ENCODE assay signal across 11 cellular contexts in genomic region chr16:23491490-23492391, GRCh38. TPM values are rescaled to one million over a fixed set of nuclear protein-coding genes. Genes with fewer than 3 reads are reported as not detected.
DNase-seq lines count a peak whose midpoint lies in the region; ATAC-seq and TF ChIP-seq lines count a peak whose summit lies in the region.
"Had no signal": no experiment of that assay in that cellular context is flagged by ENCODE, and none has a peak within 500 bp of the region (broad histone marks: within the 10 kb centered on the region; RNA-seq: fewer than 3 reads in every experiment).

No MANE protein-coding gene starts in this region.

- H3K27ac Mint-ChIP-seq in Calu3 (ENCODE audit: unreplicated experiment) = peak overlapping the region; percentile 60
- H3K27ac Mint-ChIP-seq in endodermal cell = peak overlapping the region; percentile 70
- H3K27ac Mint-ChIP-seq: nephron had no signal

- no TSS peak for BruUV-seq in Calu3 (replicated peaks; lab: Mats Ljungman, UMichigan)

- H3K79me1 ChIP-seq in trophoblast cell (ENCODE audit: low read length) = no peaks in the 10 kb centered on the region

- H3K36me3 Mint-ChIP-seq in Calu3 (ENCODE audit: insufficient read depth, unreplicated experiment) (peaks cover 48% of the 10 kb centered on the region), endodermal cell (ENCODE audit: low read depth) (peaks cover 75% of the 10 kb centered on the region)

- no peak for TF ChIP-seq CTCF in Calu3 (IDR thresholded peaks at IDR 0.05; ENCODE audit: unreplicated experiment)
- TF ChIP-seq CTCF in endodermal cell (conservative IDR thresholded peaks at IDR 0.05) = no peak
- TF ChIP-seq CTCF in BE2C (IDR thresholded peaks at IDR 0.05; ENCODE audit: low read depth, low read length) = no peak

- no peak overlapping the region for H2BK120ac ChIP-seq in trophoblast cell (ENCODE audit: insufficient read depth, low read length, poor library complexity)

- H3K9me3 ChIP-seq in endodermal cell (ENCODE audit: control insufficient read depth, low read length) (no peaks in the 10 kb centered on the region), trophoblast cell (ENCODE audit: insufficient read depth, low read depth, low read length) (peaks cover 2% of the 10 kb centered on the region), BE2C (no peaks in the 10 kb centered on the region)
- H3K9me3 ChIP-seq: Caco-2, esophagus muscularis mucosa had no signal

- H3K14ac ChIP-seq in trophoblast cell (ENCODE audit: low read length) = no peak overlapping the region

- H3K4ac ChIP-seq in trophoblast cell (ENCODE audit: low read depth, low read length) = no peak overlapping the region

- H2AK5ac ChIP-seq in trophoblast cell (ENCODE audit: low read length) = no peak overlapping the region

- H3K4me3 ChIP-seq in endodermal cell (ENCODE audit: low read length) (no peak overlapping the region), trophoblast cell (ENCODE audit: low read depth, low read length) (no peak overlapping the region), BE2C (ENCODE audit: low read depth, low read length) (no peak overlapping the region)
- H3K4me3 ChIP-seq: esophagus muscularis mucosa had no signal

- H3K9ac ChIP-seq in endodermal cell (ENCODE audit: extremely low read depth, low read length, poor library complexity, severe bottlenecking) = no peak overlapping the region
- no peak overlapping the region for H3K9ac ChIP-seq in trophoblast cell (ENCODE audit: low read length)

- ATAC-seq in HG02884 (IDR thresholded peaks at IDR 0.05; ENCODE audit: unreplicated experiment) (no peak), HG02588 (IDR thresholded peaks at IDR 0.05; ENCODE audit: unreplicated experiment) (no peak)

- H2BK5ac ChIP-seq in trophoblast cell (ENCODE audit: low read depth, low read length, poor library complexity) = no peak overlapping the region

- H3K4me3 Mint-ChIP-seq in Calu3 (ENCODE audit: low read depth, unreplicated experiment) = no peak overlapping the region
- H3K4me3 Mint-ChIP-seq in endodermal cell = no peak overlapping the region
- H3K4me3 Mint-ChIP-seq: nephron had no signal

- H3K27ac ChIP-seq in endodermal cell (ENCODE audit: low read depth, low read length) = no peak overlapping the region
- H3K27ac ChIP-seq in trophoblast cell (ENCODE audit: low read depth, low read length) = peak overlapping the region; percentile 3
- H3K27ac ChIP-seq: esophagus muscularis mucosa had no signal

- WGBS in endodermal cell (ENCODE audit: insufficient coverage in 1 of 2, insufficient read length in 1 of 2), 2 experiments = 92 to 99% methylated on average over 9 to 13 of the region's 14 CpGs
- no CpG with 5 or more reads among the region's 14 CpGs for WGBS in trophoblast cell (ENCODE audit: extremely low coverage, insufficient coverage, insufficient read length)

- peaks cover 91% of the 10 kb centered on the region for H3K36me3 ChIP-seq in endodermal cell (ENCODE audit: control insufficient read depth, insufficient read depth, low read length)
- peaks cover 46 to 56% of the 10 kb centered on the region in 2 experiments for H3K36me3 ChIP-seq in trophoblast cell (ENCODE audit: control insufficient read depth in 1 of 2, insufficient read depth in 2 of 2, low read length in 2 of 2)
- peaks cover 84% of the 10 kb centered on the region for H3K36me3 ChIP-seq in BE2C

- no peak overlapping the region for H3K23ac ChIP-seq in trophoblast cell (ENCODE audit: low read length)

- H3K4me1 ChIP-seq in endodermal cell (ENCODE audit: control insufficient read depth, insufficient read depth, low read length) (no peaks in the 10 kb centered on the region), trophoblast cell (ENCODE audit: control insufficient read depth in 1 of 2, insufficient read depth in 2 of 2, low read length in 2 of 2) (peaks cover 5% of the 10 kb centered on the region in 2 experiments), BE2C (no peaks in the 10 kb centered on the region)

- no peak overlapping the region for H2BK12ac ChIP-seq in trophoblast cell (ENCODE audit: low read length)

- H3K4me1 Mint-ChIP-seq in Calu3 (ENCODE audit: low read depth, unreplicated experiment) (peaks cover 15% of the 10 kb centered on the region), endodermal cell (no peaks in the 10 kb centered on the region)
- H3K4me1 Mint-ChIP-seq: nephron had no signal

- no peak overlapping the region for H3K4me2 ChIP-seq in trophoblast cell (ENCODE audit: low read length)

- no peaks in the 10 kb centered on the region for H3K79me2 ChIP-seq in trophoblast cell (ENCODE audit: control insufficient read depth, insufficient read depth, low read length, poor library complexity)

- no peak overlapping the region for H3K18ac ChIP-seq in trophoblast cell (ENCODE audit: low read length)

- H3K9me3 Mint-ChIP-seq in Calu3 (ENCODE audit: low read depth, unreplicated experiment) (no peaks in the 10 kb centered on the region), endodermal cell (no peaks in the 10 kb centered on the region)
- H3K9me3 Mint-ChIP-seq: nephron had no signal

- H4K91ac ChIP-seq in trophoblast cell (ENCODE audit: low read depth, low read length) = peak overlapping the region; percentile 26

- CTCF ChIA-PET in Calu3 (lab: Charles Lee) = interaction anchor here (0.6 to 1.1 kb wide), 3 partner anchors 14 to 105 kb away, joined by 3 to 5 read pairs (median 3); partner anchors contain the start of gene NDUFAB1

- H3K27me3 Mint-ChIP-seq in Calu3 (ENCODE audit: unreplicated experiment) (no peaks in the 10 kb centered on the region), endodermal cell (ENCODE audit: insufficient read depth) (no peaks in the 10 kb centered on the region)

- H4K12ac ChIP-seq in trophoblast cell (ENCODE audit: low read depth, low read length) = no peak overlapping the region

- DNase-seq in Calu3 (no peak), LHCN-M2 (ENCODE audit: low read depth) (peak; percentile 8), endodermal cell (no peak), trophoblast cell (peak; percentile 12 to 56), NCI-H774 (lab: John Stamatoyannopoulos, UW) (no peak), BE2C (no peak)
- DNase-seq: Caco-2 had no signal

- H2AFZ ChIP-seq in trophoblast cell (ENCODE audit: insufficient read depth, low read length, poor library complexity) = no peak overlapping the region

- no peak overlapping the region for H4K8ac ChIP-seq in trophoblast cell (ENCODE audit: low read depth, low read length)

- intact Hi-C loops in Calu3 (cut with micrococcal nuclease; ENCODE audit: unreplicated experiment) = no loop called here

- H3K27me3 ChIP-seq in endodermal cell (ENCODE audit: control insufficient read depth, insufficient read depth, low read length, poor library complexity, severe bottlenecking) = no peaks in the 10 kb centered on the region
- H3K27me3 ChIP-seq in trophoblast cell (ENCODE audit: insufficient read depth, low read length) = no peaks in the 10 kb centered on the region
- H3K27me3 ChIP-seq in BE2C = no peaks in the 10 kb centered on the region
- H3K27me3 ChIP-seq: esophagus muscularis mucosa had no signal

RNA-seq across cellular contexts. Expression of gene GGA2, which starts 18.6 kb away (rescaled TPM):
- 81.6 and 90.4 TPM in 2 replicates for total RNA-seq in Calu3 (2022)
- total RNA-seq in LHCN-M2 (2014; rRNA removed) = 32.1 and 34.2 TPM in 2 replicates
- 25.0 TPM for polyA plus RNA-seq in LHCN-M2 (2012)
- total RNA-seq in endodermal cell = 100 to 1,000 TPM in 1 of 2 donors, 10 to 100 TPM in 1; 99.4 to 116 TPM
- 72.5 TPM for polyA plus RNA-seq in endodermal cell (2013, experiment 1 of 2)
- polyA plus RNA-seq in endodermal cell (2013, experiment 2 of 2) = 57.7 TPM
- 29.3 and 31.7 TPM in 2 replicates for polyA plus RNA-seq in trophoblast cell (2013)
- polyA plus RNA-seq in BE2C (2012; ENCODE audit: insufficient read depth, insufficient read length, low read depth) = 41.1 TPM

RNA-seq across cellular contexts. Expression of gene COG7, which starts 38.8 kb away (rescaled TPM):
- total RNA-seq in Calu3 (2022) (28.2 and 29.4 TPM in 2 replicates), LHCN-M2 (2014; rRNA removed) (12.2 and 12.5 TPM in 2 replicates), endodermal cell (10 to 100 TPM; 19.9 to 31.3 TPM)
- polyA plus RNA-seq in LHCN-M2 (2012) = 10.0 TPM
- polyA plus RNA-seq in endodermal cell (2013, experiment 1 of 2) = 26.4 TPM
- polyA plus RNA-seq in endodermal cell (2013, experiment 2 of 2) = 20.0 TPM
- 9.1 and 9.6 TPM in 2 replicates for polyA plus RNA-seq in trophoblast cell (2013)
- polyA plus RNA-seq in BE2C (2012; ENCODE audit: insufficient read depth, insufficient read length, low read depth) = 18.2 TPM

Comparison
In these comparisons a context has a peak if more than half of its experiments do, and no peak if none do; other contexts are left out.
1. DNase-seq: peak in LHCN-M2 (single experiment) and trophoblast cell (2 of 2); none in Calu3 (single experiment), endodermal cell (single experiment), NCI-H774 (single experiment) and BE2C (single experiment).